Comparison of ENCODE assay signal across 11 cellular contexts in genomic region chr18:23260932-23261590, GRCh38.
A peak's percentile ranks its signal among the peaks of the same experiment; 100 is the strongest.
DNase-seq lines count a peak whose midpoint lies in the region; ATAC-seq, FAIRE-seq and TF ChIP-seq lines count a peak whose summit lies in the region.
"Had no signal": no experiment of that assay in that cellular context is flagged by ENCODE, and none has a peak within 500 bp of the region (broad histone marks: within the 10 kb centered on the region; RNA-seq: fewer than 3 reads in every experiment).

No MANE protein-coding gene starts in this region.

- no peak overlapping the region for H3K4me3 ChIP-seq in DOHH2 (ENCODE audit: low read length)
- H3K4me3 ChIP-seq in OCI-LY1 (ENCODE audit: low read depth, low read length, poor library complexity, severe bottlenecking) = no peak overlapping the region
- no peak overlapping the region for H3K4me3 ChIP-seq in hepatocyte
- H3K4me3 ChIP-seq in small intestine (ENCODE audit: low read depth in 1 of 2, low read length in 2 of 2) = no peak overlapping the region

- no peaks in the 10 kb centered on the region for H4K20me1 ChIP-seq in DOHH2 (ENCODE audit: control insufficient read depth, insufficient read depth, low read depth, low read length)
- no peaks in the 10 kb centered on the region for H4K20me1 ChIP-seq in OCI-LY1 (ENCODE audit: insufficient read depth, low read length)
- H4K20me1 ChIP-seq in hepatocyte (ENCODE audit: insufficient read depth, poor library complexity, severe bottlenecking) = no peaks in the 10 kb centered on the region

- H3K27ac ChIP-seq in DOHH2 (ENCODE audit: low read depth, low read length) = no peak overlapping the region
- peak overlapping the region; percentile 84 for H3K27ac ChIP-seq in OCI-LY1 (ENCODE audit: low read depth, low read length, poor library complexity, severe bottlenecking)
- peak overlapping the region; percentile 93 for H3K27ac ChIP-seq in hepatocyte
- H3K27ac ChIP-seq in small intestine (ENCODE audit: low read depth in 1 of 2, low read length in 1 of 2) = peak overlapping the region in 1 of 2 donors; percentile 87

- DNase-seq in hepatocyte (ENCODE audit: low spot score) (no peak), small intestine (peak; percentile 8), D341Med (ENCODE audit: low spot score) (no peak), AG20443 (ENCODE audit: low spot score) (no peak)
- DNase-seq: SIG-M5; stimulated activated naive B cell treated with anti-CD40 and anti-IgM and Interleukin-4, amounts not matched to agents 10 μg/mL and 1 μg/mL and 100 μg/mL, for 72 hours had no signal

- H3K4me1 ChIP-seq in DOHH2 (ENCODE audit: control insufficient read depth, low read length) (peaks cover 36% of the 10 kb centered on the region), OCI-LY1 (ENCODE audit: insufficient read depth, low read length, severe bottlenecking) (peaks cover 35% of the 10 kb centered on the region), hepatocyte (ENCODE audit: insufficient read depth) (peaks cover 27% of the 10 kb centered on the region), small intestine (ENCODE audit: control insufficient read depth in 2 of 2, insufficient read depth in 1 of 2, low read depth in 1 of 2, low read length in 1 of 2) (peaks cover 0 to 11% of the 10 kb centered on the region in 2 donors)

- 82% methylated on average over 7 of the region's 7 CpGs for WGBS in hepatocyte (ENCODE audit: low lambda C conversion rate, missing lambda C conversion rate)
- 53 to 70% (median 62%) methylated on average over 7 of the region's 7 CpGs for WGBS in small intestine, 3 donors

- H3K9me2 ChIP-seq in DOHH2 (replicated peaks; ENCODE audit: control insufficient read depth, low read length) (no peaks in the 10 kb centered on the region), OCI-LY1 (ENCODE audit: low read depth, low read length) (no peaks in the 10 kb centered on the region), hepatocyte (replicated peaks; ENCODE audit: insufficient read depth) (no peaks in the 10 kb centered on the region)

- FAIRE-seq in small intestine (lab: Jason Lieb, UNC) = no peak

- H3F3A ChIP-seq in DOHH2 (ENCODE audit: control insufficient read depth, insufficient read depth) (0 out of 2 replicates have a peak, but pooled peaks cover 3% of the 10 kb centered on the region), OCI-LY1 (ENCODE audit: insufficient read depth, low read length) (no peaks in the 10 kb centered on the region)

- H3K9ac ChIP-seq in OCI-LY1 (ENCODE audit: low read length) = no peak overlapping the region; the same call in 1 of the 2 replicates

- TF ChIP-seq CTCF in DOHH2 (IDR thresholded peaks at IDR 0.05; ENCODE audit: low read depth, low read length, poor library complexity, severe bottlenecking) = no peak
- TF ChIP-seq CTCF in OCI-LY1 (IDR thresholded peaks at IDR 0.05; ENCODE audit: low read length) = no peak
- no peak for TF ChIP-seq CTCF in hepatocyte (IDR thresholded peaks at IDR 0.05; ENCODE audit: poor library complexity)

- no peaks in the 10 kb centered on the region for H3K79me2 ChIP-seq in DOHH2 (ENCODE audit: control insufficient read depth, low read length)
- no peaks in the 10 kb centered on the region for H3K79me2 ChIP-seq in OCI-LY1 (ENCODE audit: insufficient read depth, low read length)
- H3K79me2 ChIP-seq in hepatocyte = no peaks in the 10 kb centered on the region

- no peaks in the 10 kb centered on the region for H3K9me3 ChIP-seq in DOHH2 (ENCODE audit: control insufficient read depth, insufficient read depth, low read length)
- no peaks in the 10 kb centered on the region for H3K9me3 ChIP-seq in OCI-LY1 (ENCODE audit: low read length)
- H3K9me3 ChIP-seq in hepatocyte (ENCODE audit: low read depth) = no peaks in the 10 kb centered on the region
- H3K9me3 ChIP-seq in small intestine (ENCODE audit: control insufficient read depth, low read depth) = no peaks in the 10 kb centered on the region

- H3K27me3 ChIP-seq in DOHH2 (ENCODE audit: control insufficient read depth, low read length) (no peaks in the 10 kb centered on the region), OCI-LY1 (ENCODE audit: insufficient read depth, low read length) (no peaks in the 10 kb centered on the region), hepatocyte (no peaks in the 10 kb centered on the region), small intestine (ENCODE audit: control insufficient read depth in 2 of 2, insufficient read depth in 2 of 2, low read length in 2 of 2) (no peaks in the 10 kb centered on the region)

- H3K36me3 ChIP-seq in DOHH2 (ENCODE audit: control insufficient read depth, low read length) = no peaks in the 10 kb centered on the region; the same call in 1 of the 2 replicates
- no peaks in the 10 kb centered on the region for H3K36me3 ChIP-seq in OCI-LY1 (ENCODE audit: insufficient read depth, low read length)
- H3K36me3 ChIP-seq in hepatocyte (replicated peaks; ENCODE audit: insufficient read depth, low read depth) = no peaks in the 10 kb centered on the region
- no peaks in the 10 kb centered on the region for H3K36me3 ChIP-seq in small intestine (ENCODE audit: control insufficient read depth in 2 of 2, insufficient read depth in 2 of 2, low read length in 2 of 2)

- H2AFZ ChIP-seq in OCI-LY1 (ENCODE audit: low read length) (no peak overlapping the region), hepatocyte (no peak overlapping the region)

- H3K4me2 ChIP-seq in DOHH2 (ENCODE audit: low read length) (peak overlapping the region; percentile 69; the same call in 1 of the 2 replicates), OCI-LY1 (ENCODE audit: low read length) (peak overlapping the region; percentile 64; the same call in 1 of the 2 replicates), hepatocyte (peak overlapping the region; percentile 63)

- no peak for ATAC-seq in HG03432 (IDR thresholded peaks at IDR 0.05; ENCODE audit: unreplicated experiment)
- no peak for ATAC-seq in HG03135 (IDR thresholded peaks at IDR 0.05; ENCODE audit: unreplicated experiment)
- ATAC-seq: activated CD4-positive, CD25-positive, alpha-beta regulatory T cell treated with anti-CD3 and anti-CD28 coated beads, Interleukin-2, amount 50 U/mL, for 24 hours had no signal
